ENCODE assay signal across 8 cellular contexts in the genomic region with DNA sequence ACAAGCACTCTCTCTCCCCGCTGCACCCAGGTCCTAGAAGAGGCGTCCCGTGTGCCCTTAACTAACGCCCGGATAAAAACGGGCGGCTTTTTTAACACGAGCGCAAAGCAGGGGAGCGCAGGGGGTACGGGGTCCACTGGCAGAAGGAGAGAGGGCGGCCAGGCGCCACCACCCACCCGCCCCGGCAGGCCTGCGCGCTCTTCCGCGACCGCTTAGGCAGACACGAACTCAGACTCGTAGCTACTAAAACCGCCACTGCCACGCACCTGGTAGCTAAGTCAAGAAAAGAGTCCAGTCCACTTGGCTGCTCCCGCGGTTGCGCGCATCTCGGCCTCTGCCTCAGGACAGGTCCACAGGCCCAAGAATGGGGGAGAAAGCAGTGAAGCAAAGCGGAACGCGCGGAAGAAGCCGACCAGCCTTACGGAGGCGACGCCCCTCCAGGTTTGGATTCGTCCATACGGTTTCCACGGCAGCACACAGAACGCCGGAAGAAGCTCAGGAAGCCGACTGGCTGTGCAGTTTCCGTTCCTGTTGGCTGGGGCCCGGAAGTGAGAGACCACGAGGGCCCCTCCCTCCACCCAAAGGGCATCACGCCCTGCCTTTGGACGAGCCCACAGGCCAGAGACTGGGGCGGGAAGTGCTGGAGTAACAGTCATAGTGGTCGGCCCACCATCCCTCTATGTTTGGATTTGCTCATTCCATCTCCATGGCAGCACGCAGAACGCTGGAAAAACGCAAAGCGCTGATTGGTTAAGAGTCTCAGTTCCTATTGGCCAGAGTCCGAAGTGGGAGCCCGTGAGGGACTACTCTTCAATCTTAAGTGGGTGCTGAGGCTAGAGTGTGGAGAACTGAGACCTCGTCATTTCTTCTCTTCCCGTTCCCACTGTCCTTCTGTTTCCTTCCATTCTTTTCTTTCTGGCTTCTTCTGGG. TPM values are rescaled to one million over a fixed set of nuclear protein-coding genes. Genes with fewer than 3 reads are reported as not detected.
DNase-seq lines count a peak whose midpoint lies in the region; ATAC-seq and TF ChIP-seq lines count a peak whose summit lies in the region.

A gene (minus strand): TSS at position 354 of the 930 bp plus-strand sequence. CDS start 7,344 bp downstream, outside the sequence.

- no peaks in the 10 kb centered on the region for H3K9me3 ChIP-seq in ascending aorta
- H3K9me3 ChIP-seq in right cardiac atrium (ENCODE audit: control insufficient read depth, low read length): no peaks in the 10 kb centered on the region
- no peaks in the 10 kb centered on the region for H3K9me3 ChIP-seq in uterus

- under 1% methylated on average over 58 of the region's 58 CpGs for WGBS in right cardiac atrium

- H3K36me3 ChIP-seq in ascending aorta (no peaks in the 10 kb centered on the region), uterus (no peaks in the 10 kb centered on the region)

- intact Hi-C loops in T-helper 2 cell treated with Interferon-gamma antibody and Interleukin-4, amounts not matched to agents 100 ng/mL and 5 ng/mL, for 36 hours (cut with micrococcal nuclease): loop anchor here (1.0 to 10.0 kb wide), 8 partner anchors 51 to 1653 kb away; a partner anchor contains a TSS
- intact Hi-C loops in ascending aorta (cut with DNase I): loop anchor here (1.0 to 10.0 kb wide), 8 partner anchors 35 to 1653 kb away; a partner anchor contains a TSS
- intact Hi-C loops in right cardiac atrium (cut with DNase I): no loop called here
- intact Hi-C loops in uterus (cut with DNase I; ENCODE audit: low total_unique reads): no loop called here

- peaks cover 0 to 9% of the 10 kb centered on the region in 2 donors for H3K4me1 ChIP-seq in ascending aorta
- peaks cover 5% of the 10 kb centered on the region for H3K4me1 ChIP-seq in right cardiac atrium (ENCODE audit: control insufficient read depth, insufficient read depth, low read length)
- no peaks in the 10 kb centered on the region for H3K4me1 ChIP-seq in uterus

- H3K27me3 ChIP-seq in ascending aorta: no peaks in the 10 kb centered on the region
- H3K27me3 ChIP-seq in right cardiac atrium (ENCODE audit: control insufficient read depth, insufficient read depth): no peaks in the 10 kb centered on the region
- no peaks in the 10 kb centered on the region for H3K27me3 ChIP-seq in uterus

- peak in 1 of 2 donors; percentile 34 for TF ChIP-seq POLR2A in uterus (IDR thresholded peaks at IDR 0.05)

- H3K4me3 ChIP-seq in ascending aorta (peak within 1 kb of the TSS; percentile 63 to 99), right cardiac atrium (ENCODE audit: low read length) (peak within 1 kb of the TSS; percentile 71), uterus (peak within 1 kb of the TSS; percentile 81 to 94)

- H3K27ac ChIP-seq in ascending aorta (peak within 1 kb of the TSS; percentile 73 to 89), right cardiac atrium (ENCODE audit: low read length) (peak within 1 kb of the TSS; percentile 51), uterus (peak within 1 kb of the TSS; percentile 73 to 88)

- TF ChIP-seq CTCF in ascending aorta (IDR thresholded peaks at IDR 0.05) (no peak), uterus (IDR thresholded peaks at IDR 0.05) (peak in 1 of 4 experiments; percentile 10)

- peak; percentile 77 to 95 for DNase-seq in NCI-H187 (lab: John Stamatoyannopoulos, UW)
- peak; percentile 94 to 99 for DNase-seq in ascending aorta (ENCODE audit: low spot score in 2 of 2)
- DNase-seq in right cardiac atrium: peak; percentile 98 to 99 (median 99)
- peak; percentile 100 for DNase-seq in pulmonary artery endothelial cell (ENCODE audit: low read depth, low spot score)
- peak; percentile 97 to 98 for DNase-seq in uterus

- ATAC-seq in GM18498 (IDR thresholded peaks at IDR 0.05; ENCODE audit: unreplicated experiment): peak; percentile 93
- peak; percentile 93 for ATAC-seq in HG02938 (IDR thresholded peaks at IDR 0.05; ENCODE audit: unreplicated experiment)
- ATAC-seq in right cardiac atrium: peak; percentile 99

RNA-seq across cellular contexts. Expression of the gene that starts here (rescaled TPM):
- total RNA-seq in T-helper 2 cell treated with Interferon-gamma antibody and Interleukin-4, amounts not matched to agents 100 ng/mL and 5 ng/mL, for 36 hours: 12.6 and 14.2 TPM in 2 replicates
- 4.2 TPM for total RNA-seq in ascending aorta
- total RNA-seq in right cardiac atrium: 10 to 100 TPM; 13.8 to 22.4 (median 19.4) TPM
- 13.9 TPM for polyA plus RNA-seq in right cardiac atrium
- 6.5 and 8.7 TPM in 2 replicates for total RNA-seq in pulmonary artery endothelial cell
- 100 to 1,000 TPM in 1 of 4 donors, 10 to 100 TPM in 2, 1 to 10 TPM in 1; 8.7 to 118 (median 26.1) TPM for total RNA-seq in uterus

Comparison
In these comparisons a context has a peak if more than half of its experiments do, and no peak if none do; other contexts are left out.
1. Peak in every context shown above with its lines: DNase-seq, ATAC-seq, H3K4me3 ChIP-seq and H3K27ac ChIP-seq.
2. intact Hi-C loops: an anchor here in T-helper 2 cell treated with Interferon-gamma antibody and Interleukin-4, amounts not matched to agents 100 ng/mL and 5 ng/mL, for 36 hours (1.0 to 10.0 kb wide) and ascending aorta (1.0 to 10.0 kb wide); none called in right cardiac atrium and uterus.